8 cellular contexts compared by ENCODE assay signal in the genomic region with DNA sequence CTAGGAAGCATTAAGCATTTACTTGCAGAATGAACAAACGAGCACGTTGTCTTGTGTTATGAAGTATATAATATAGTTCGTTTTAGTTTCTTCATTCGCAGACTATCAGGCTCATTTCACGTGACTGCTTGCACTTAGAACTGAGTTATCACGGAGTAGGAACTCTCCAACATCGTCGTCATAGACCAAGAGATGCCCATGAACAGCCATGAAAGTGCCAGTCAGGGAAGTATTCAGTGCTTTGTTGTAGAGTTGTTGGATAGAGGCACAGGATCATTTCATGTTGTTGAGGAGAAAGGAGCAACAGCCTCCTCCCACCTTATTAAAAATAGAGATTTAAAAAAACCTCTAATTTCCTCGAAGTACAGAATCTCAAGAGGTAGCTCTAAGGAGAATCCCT. TPM values are rescaled to one million over a fixed set of nuclear protein-coding genes. Genes with fewer than 3 reads are reported as not detected.
DNase-seq lines count a peak whose midpoint lies in the region; ATAC-seq and TF ChIP-seq lines count a peak whose summit lies in the region.

No MANE protein-coding gene starts in this region.

- no peak for TF ChIP-seq CTCF in type B pancreatic cell (conservative IDR thresholded peaks at IDR 0.05)

- H3K36me3 Mint-ChIP-seq in activated naive CD4-positive, alpha-beta T cell treated with anti-CD3 and anti-CD28 coated beads, Interleukin-2, amount 50 U/mL, for 24 hours, result no peaks in the 10 kb centered on the region
- no peaks in the 10 kb centered on the region for H3K36me3 Mint-ChIP-seq in activated T-helper 17 cell treated with anti-CD3 and anti-CD28 coated beads, Interleukin-2, amount 50 U/mL, for 72 hours (ENCODE audit: low read depth)
- no peaks in the 10 kb centered on the region for H3K36me3 Mint-ChIP-seq in type B pancreatic cell

- DNase-seq in activated naive CD4-positive, alpha-beta T cell (lab: John Stamatoyannopoulos, UW), result no peak
- DNase-seq in left colon, result no peak
- no peak for DNase-seq in type B pancreatic cell (ENCODE audit: extremely low spot score, unreplicated experiment)
- no peak for DNase-seq in SHP77 (lab: John Stamatoyannopoulos, UW)
- no peak for DNase-seq in NCI-H187 (lab: John Stamatoyannopoulos, UW)

- no peak for ATAC-seq in activated T-helper 17 cell treated with anti-CD3 and anti-CD28 coated beads, Interleukin-2, amount 50 U/mL, for 72 hours (replicated peaks)
- ATAC-seq in left colon, result peak; percentile 38
- ATAC-seq in HG03097 (IDR thresholded peaks at IDR 0.05; ENCODE audit: low FRiP score, unreplicated experiment), result no peak

- H3K27ac Mint-ChIP-seq in activated naive CD4-positive, alpha-beta T cell treated with anti-CD3 and anti-CD28 coated beads, Interleukin-2, amount 50 U/mL, for 24 hours, result no peak overlapping the region
- no peak overlapping the region for H3K27ac Mint-ChIP-seq in activated T-helper 17 cell treated with anti-CD3 and anti-CD28 coated beads, Interleukin-2, amount 50 U/mL, for 72 hours
- peak overlapping the region; percentile 60 for H3K27ac Mint-ChIP-seq in type B pancreatic cell

- H3K4me1 Mint-ChIP-seq in activated naive CD4-positive, alpha-beta T cell treated with anti-CD3 and anti-CD28 coated beads, Interleukin-2, amount 50 U/mL, for 24 hours, result peaks cover 12% of the 10 kb centered on the region
- H3K4me1 Mint-ChIP-seq in activated T-helper 17 cell treated with anti-CD3 and anti-CD28 coated beads, Interleukin-2, amount 50 U/mL, for 72 hours, result peaks cover 4% of the 10 kb centered on the region
- H3K4me1 Mint-ChIP-seq in type B pancreatic cell (ENCODE audit: unreplicated experiment), result peaks cover 12% of the 10 kb centered on the region

- H3K27me3 Mint-ChIP-seq in activated naive CD4-positive, alpha-beta T cell treated with anti-CD3 and anti-CD28 coated beads, Interleukin-2, amount 50 U/mL, for 24 hours, result peaks cover 18% of the 10 kb centered on the region
- peaks cover 25% of the 10 kb centered on the region for H3K27me3 Mint-ChIP-seq in activated T-helper 17 cell treated with anti-CD3 and anti-CD28 coated beads, Interleukin-2, amount 50 U/mL, for 72 hours
- H3K27me3 Mint-ChIP-seq in type B pancreatic cell, result peaks cover 24% of the 10 kb centered on the region

- no peaks in the 10 kb centered on the region for H3K9me3 Mint-ChIP-seq in activated naive CD4-positive, alpha-beta T cell treated with anti-CD3 and anti-CD28 coated beads, Interleukin-2, amount 50 U/mL, for 24 hours
- no peaks in the 10 kb centered on the region for H3K9me3 Mint-ChIP-seq in activated T-helper 17 cell treated with anti-CD3 and anti-CD28 coated beads, Interleukin-2, amount 50 U/mL, for 72 hours
- no peaks in the 10 kb centered on the region for H3K9me3 Mint-ChIP-seq in type B pancreatic cell

- intact Hi-C loops in left colon (cut with DNase I, micrococcal nuclease), result no loop called here

- peak overlapping the region; percentile 92 for H3K4me3 Mint-ChIP-seq in activated naive CD4-positive, alpha-beta T cell treated with anti-CD3 and anti-CD28 coated beads, Interleukin-2, amount 50 U/mL, for 24 hours
- peak overlapping the region; percentile 85 for H3K4me3 Mint-ChIP-seq in activated T-helper 17 cell treated with anti-CD3 and anti-CD28 coated beads, Interleukin-2, amount 50 U/mL, for 72 hours
- peak overlapping the region; percentile 93 for H3K4me3 Mint-ChIP-seq in type B pancreatic cell

RNA-seq across cellular contexts. Expression of gene IL17D, which starts 1.0 kb away (rescaled TPM):
- under 1 TPM; 0.21 to 0.76 TPM for total RNA-seq in activated T-helper 17 cell treated with anti-CD3 and anti-CD28 coated beads, Interleukin-2, amount 50 U/mL, for 72 hours
- 1 to 10 TPM; 1.2 to 1.7 TPM for total RNA-seq in left colon
- 1.5 and 6.3 TPM in 2 replicates for total RNA-seq in type B pancreatic cell (ENCODE audit: low replicate concordance)
